In genomic region chr15:79832358-79832757, GRCh38 we compare ENCODE assay signal across 17 cellular contexts.
A peak's percentile ranks its signal among the peaks of the same experiment; 100 is the strongest.
DNase-seq lines count a peak whose midpoint lies in the region; ATAC-seq and TF ChIP-seq lines count a peak whose summit lies in the region.
"Had no signal": no experiment of that assay in that cellular context is flagged by ENCODE, and none has a peak within 500 bp of the region (broad histone marks: within the 10 kb centered on the region; RNA-seq: fewer than 3 reads in every experiment).

No MANE protein-coding gene starts in this region.

- H3K27ac ChIP-seq in gastroesophageal sphincter: no peak overlapping the region

- POLR2A ChIA-PET in activated naive CD8-positive, alpha-beta T cell treated with anti-CD3 and anti-CD28 coated beads, Interleukin-2, amount 10 ng/mL, durations not matched to agents 7 days and 5 days (lab: Charles Lee): no interaction called here

- H3K4me1 ChIP-seq in gastroesophageal sphincter: no peaks in the 10 kb centered on the region
- H3K4me1 ChIP-seq: BE2C, Caco-2 had no signal

- no peak for TF ChIP-seq POLR2A in gastroesophageal sphincter (IDR thresholded peaks at IDR 0.05)

- intact Hi-C loops in Calu3 (cut with micrococcal nuclease; ENCODE audit: unreplicated experiment): no loop called here

- H3K4me3 ChIP-seq in gastroesophageal sphincter: no peak overlapping the region
- H3K4me3 ChIP-seq: K562 had no signal

- no peak for DNase-seq in activated naive CD8-positive, alpha-beta T cell treated with anti-CD3 and anti-CD28 coated beads, Interleukin-2, amount 10 ng/mL, durations not matched to agents 7 days and 5 days
- DNase-seq in activated naive CD8-positive, alpha-beta T cell treated with anti-CD3 and anti-CD28 coated beads, Interleukin-2, amount 50 U/mL, for 24 hours: no peak
- DNase-seq in central memory CD8-positive, alpha-beta T cell (ENCODE audit: low spot score in 2 of 2): no peak
- no peak for DNase-seq in natural killer cell treated with Interleukin-12 subunit alpha and Interleukin-12 subunit beta and Interleukin-15 and Interleukin-18, amount 100 ng/mL, for 72 hours (ENCODE audit: low spot score)
- DNase-seq in Calu3: no peak
- DNase-seq: ACHN; BE2C; C1 segment of cervical spinal cord; Caco-2; CD4-positive, CD25-positive, alpha-beta regulatory T cell; DMS153; DMS79; GDM1; H9 had no signal

- BruUV-seq in Calu3 (replicated peaks; lab: Mats Ljungman, UMichigan): no TSS peak

- H3K4me1 Mint-ChIP-seq in activated naive CD8-positive, alpha-beta T cell treated with anti-CD3 and anti-CD28 coated beads, Interleukin-2, amount 10 ng/mL, durations not matched to agents 7 days and 5 days: peaks cover 14% of the 10 kb centered on the region
- H3K4me1 Mint-ChIP-seq in activated naive CD8-positive, alpha-beta T cell treated with anti-CD3 and anti-CD28 coated beads, Interleukin-2, amount 50 U/mL, for 24 hours: no peaks in the 10 kb centered on the region
- H3K4me1 Mint-ChIP-seq in activated T-helper 17 cell treated with anti-CD3 and anti-CD28 coated beads, Interleukin-2, amount 50 U/mL, for 72 hours: peaks cover 4% of the 10 kb centered on the region
- H3K4me1 Mint-ChIP-seq in central memory CD8-positive, alpha-beta T cell: peaks cover 12% of the 10 kb centered on the region
- H3K4me1 Mint-ChIP-seq in natural killer cell treated with Interleukin-12 subunit alpha and Interleukin-12 subunit beta and Interleukin-15 and Interleukin-18, amount 100 ng/mL, for 72 hours (ENCODE audit: low read depth in 2 of 2): peaks cover 14 to 21% of the 10 kb centered on the region in 2 donors
- H3K4me1 Mint-ChIP-seq in Calu3 (ENCODE audit: low read depth, unreplicated experiment): peaks cover 8% of the 10 kb centered on the region
- H3K4me1 Mint-ChIP-seq: H9 had no signal

- peak; percentile 61 for ATAC-seq in activated naive CD8-positive, alpha-beta T cell treated with anti-CD3 and anti-CD28 coated beads, Interleukin-2, amount 10 ng/mL, durations not matched to agents 7 days and 5 days (ENCODE audit: low read depth)
- no peak for ATAC-seq in activated naive CD8-positive, alpha-beta T cell treated with anti-CD3 and anti-CD28 coated beads, Interleukin-2, amount 50 U/mL, for 24 hours
- no peak for ATAC-seq in activated T-helper 17 cell treated with anti-CD3 and anti-CD28 coated beads, Interleukin-2, amount 50 U/mL, for 72 hours (replicated peaks)
- no peak for ATAC-seq in central memory CD8-positive, alpha-beta T cell (replicated peaks; ENCODE audit: extremely low read depth, poor library complexity, severe bottlenecking)
- ATAC-seq in natural killer cell treated with Interleukin-12 subunit alpha and Interleukin-12 subunit beta and Interleukin-15 and Interleukin-18, amount 100 ng/mL, for 72 hours: no peak
- ATAC-seq in gastroesophageal sphincter: no peak
- ATAC-seq: K562 had no signal

- H3K36me3 Mint-ChIP-seq in activated naive CD8-positive, alpha-beta T cell treated with anti-CD3 and anti-CD28 coated beads, Interleukin-2, amount 10 ng/mL, durations not matched to agents 7 days and 5 days: peaks cover 30% of the 10 kb centered on the region
- H3K36me3 Mint-ChIP-seq in activated naive CD8-positive, alpha-beta T cell treated with anti-CD3 and anti-CD28 coated beads, Interleukin-2, amount 50 U/mL, for 24 hours (ENCODE audit: low read depth): peaks cover 8% of the 10 kb centered on the region
- H3K36me3 Mint-ChIP-seq in activated T-helper 17 cell treated with anti-CD3 and anti-CD28 coated beads, Interleukin-2, amount 50 U/mL, for 72 hours (ENCODE audit: low read depth): peaks cover 18% of the 10 kb centered on the region
- H3K36me3 Mint-ChIP-seq in central memory CD8-positive, alpha-beta T cell (ENCODE audit: insufficient read depth): peaks cover 2% of the 10 kb centered on the region
- peaks cover 8% of the 10 kb centered on the region for H3K36me3 Mint-ChIP-seq in natural killer cell treated with Interleukin-12 subunit alpha and Interleukin-12 subunit beta and Interleukin-15 and Interleukin-18, amount 100 ng/mL, for 72 hours
- H3K36me3 Mint-ChIP-seq in Calu3 (ENCODE audit: insufficient read depth, unreplicated experiment): peaks cover 8% of the 10 kb centered on the region

- no peak for TF ChIP-seq CTCF in gastroesophageal sphincter (IDR thresholded peaks at IDR 0.05)
- TF ChIP-seq CTCF in Calu3 (IDR thresholded peaks at IDR 0.05; ENCODE audit: unreplicated experiment): no peak

- no peak overlapping the region for H3K4me3 Mint-ChIP-seq in activated naive CD8-positive, alpha-beta T cell treated with anti-CD3 and anti-CD28 coated beads, Interleukin-2, amount 10 ng/mL, durations not matched to agents 7 days and 5 days
- no peak overlapping the region for H3K4me3 Mint-ChIP-seq in activated naive CD8-positive, alpha-beta T cell treated with anti-CD3 and anti-CD28 coated beads, Interleukin-2, amount 50 U/mL, for 24 hours
- H3K4me3 Mint-ChIP-seq in activated T-helper 17 cell treated with anti-CD3 and anti-CD28 coated beads, Interleukin-2, amount 50 U/mL, for 72 hours: no peak overlapping the region
- no peak overlapping the region for H3K4me3 Mint-ChIP-seq in central memory CD8-positive, alpha-beta T cell
- H3K4me3 Mint-ChIP-seq in natural killer cell treated with Interleukin-12 subunit alpha and Interleukin-12 subunit beta and Interleukin-15 and Interleukin-18, amount 100 ng/mL, for 72 hours: no peak overlapping the region
- no peak overlapping the region for H3K4me3 Mint-ChIP-seq in Calu3 (ENCODE audit: low read depth, unreplicated experiment)
- H3K4me3 Mint-ChIP-seq: CD4-positive, CD25-positive, alpha-beta regulatory T cell; H9 had no signal

- TF ChIP-seq EP300 in gastroesophageal sphincter (IDR thresholded peaks at IDR 0.05): no peak

- H3K27me3 Mint-ChIP-seq in activated naive CD8-positive, alpha-beta T cell treated with anti-CD3 and anti-CD28 coated beads, Interleukin-2, amount 10 ng/mL, durations not matched to agents 7 days and 5 days: no peaks in the 10 kb centered on the region
- H3K27me3 Mint-ChIP-seq in activated naive CD8-positive, alpha-beta T cell treated with anti-CD3 and anti-CD28 coated beads, Interleukin-2, amount 50 U/mL, for 24 hours: no peaks in the 10 kb centered on the region
- no peaks in the 10 kb centered on the region for H3K27me3 Mint-ChIP-seq in activated T-helper 17 cell treated with anti-CD3 and anti-CD28 coated beads, Interleukin-2, amount 50 U/mL, for 72 hours
- H3K27me3 Mint-ChIP-seq in central memory CD8-positive, alpha-beta T cell: no peaks in the 10 kb centered on the region
- H3K27me3 Mint-ChIP-seq in natural killer cell treated with Interleukin-12 subunit alpha and Interleukin-12 subunit beta and Interleukin-15 and Interleukin-18, amount 100 ng/mL, for 72 hours: no peaks in the 10 kb centered on the region
- H3K27me3 Mint-ChIP-seq in Calu3 (ENCODE audit: unreplicated experiment): no peaks in the 10 kb centered on the region
- H3K27me3 Mint-ChIP-seq: CD4-positive, CD25-positive, alpha-beta regulatory T cell had no signal

- H3K36me3 ChIP-seq in gastroesophageal sphincter: peaks cover 0 to 4% of the 10 kb centered on the region in 2 donors
- H3K36me3 ChIP-seq: BE2C had no signal

- no peaks in the 10 kb centered on the region for H3K9me3 ChIP-seq in gastroesophageal sphincter
- H3K9me3 ChIP-seq: BE2C, Caco-2 had no signal

- no peaks in the 10 kb centered on the region for H3K27me3 ChIP-seq in gastroesophageal sphincter
- H3K27me3 ChIP-seq: BE2C had no signal

- H3K27ac Mint-ChIP-seq in activated naive CD8-positive, alpha-beta T cell treated with anti-CD3 and anti-CD28 coated beads, Interleukin-2, amount 10 ng/mL, durations not matched to agents 7 days and 5 days: no peak overlapping the region
- H3K27ac Mint-ChIP-seq in activated naive CD8-positive, alpha-beta T cell treated with anti-CD3 and anti-CD28 coated beads, Interleukin-2, amount 50 U/mL, for 24 hours: no peak overlapping the region
- peak overlapping the region; percentile 27 for H3K27ac Mint-ChIP-seq in activated T-helper 17 cell treated with anti-CD3 and anti-CD28 coated beads, Interleukin-2, amount 50 U/mL, for 72 hours
- peak overlapping the region; percentile 62 for H3K27ac Mint-ChIP-seq in central memory CD8-positive, alpha-beta T cell (ENCODE audit: low read depth)
- peak overlapping the region; percentile 16 to 53 for H3K27ac Mint-ChIP-seq in natural killer cell treated with Interleukin-12 subunit alpha and Interleukin-12 subunit beta and Interleukin-15 and Interleukin-18, amount 100 ng/mL, for 72 hours
- H3K27ac Mint-ChIP-seq in Calu3 (ENCODE audit: unreplicated experiment): no peak overlapping the region
- H3K27ac Mint-ChIP-seq: CD4-positive, CD25-positive, alpha-beta regulatory T cell had no signal

- CTCF ChIA-PET in Calu3 (lab: Charles Lee): no interaction called here

- peaks cover 3% of the 10 kb centered on the region for H3K9me3 Mint-ChIP-seq in activated naive CD8-positive, alpha-beta T cell treated with anti-CD3 and anti-CD28 coated beads, Interleukin-2, amount 10 ng/mL, durations not matched to agents 7 days and 5 days
- H3K9me3 Mint-ChIP-seq in activated naive CD8-positive, alpha-beta T cell treated with anti-CD3 and anti-CD28 coated beads, Interleukin-2, amount 50 U/mL, for 24 hours: peaks cover 4% of the 10 kb centered on the region
- peaks cover 3% of the 10 kb centered on the region for H3K9me3 Mint-ChIP-seq in activated T-helper 17 cell treated with anti-CD3 and anti-CD28 coated beads, Interleukin-2, amount 50 U/mL, for 72 hours
- H3K9me3 Mint-ChIP-seq in central memory CD8-positive, alpha-beta T cell: no peaks in the 10 kb centered on the region
- no peaks in the 10 kb centered on the region for H3K9me3 Mint-ChIP-seq in natural killer cell treated with Interleukin-12 subunit alpha and Interleukin-12 subunit beta and Interleukin-15 and Interleukin-18, amount 100 ng/mL, for 72 hours
- H3K9me3 Mint-ChIP-seq in Calu3 (ENCODE audit: low read depth, unreplicated experiment): no peaks in the 10 kb centered on the region
- H3K9me3 Mint-ChIP-seq: H9 had no signal

Comparison
In these comparisons a context has a peak if more than half of its experiments do, and no peak if none do; other contexts are left out.
1. H3K27ac Mint-ChIP-seq: peak in activated T-helper 17 cell treated with anti-CD3 and anti-CD28 coated beads, Interleukin-2, amount 50 U/mL, for 72 hours (single experiment), central memory CD8-positive, alpha-beta T cell (single experiment) and natural killer cell treated with Interleukin-12 subunit alpha and Interleukin-12 subunit beta and Interleukin-15 and Interleukin-18, amount 100 ng/mL, for 72 hours (2 of 2); none in activated naive CD8-positive, alpha-beta T cell treated with anti-CD3 and anti-CD28 coated beads, Interleukin-2, amount 10 ng/mL, durations not matched to agents 7 days and 5 days (single experiment), activated naive CD8-positive, alpha-beta T cell treated with anti-CD3 and anti-CD28 coated beads, Interleukin-2, amount 50 U/mL, for 24 hours (single experiment) and Calu3 (single experiment).